Comparison of ENCODE assay signal across 33 cellular contexts in the genomic region with DNA sequence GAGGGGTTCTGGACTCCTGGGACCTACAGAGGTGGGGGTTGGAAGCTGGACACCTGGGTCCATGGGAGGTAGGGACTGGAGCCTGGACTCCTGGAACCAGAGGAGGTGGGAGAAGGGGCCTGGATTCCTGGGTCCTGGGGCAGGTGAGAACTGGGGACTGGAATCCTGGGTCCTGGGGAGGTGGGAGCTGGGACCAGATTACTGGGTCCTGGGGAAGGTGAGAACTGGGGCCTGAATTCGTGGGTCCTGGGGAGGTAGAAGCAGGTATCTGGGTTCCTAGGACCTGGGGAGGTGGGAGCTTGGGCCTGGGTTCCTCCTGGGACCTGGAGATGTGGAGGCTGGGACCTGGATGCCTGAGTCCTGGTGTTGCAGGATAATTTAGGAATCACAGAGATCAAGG. TPM values are rescaled to one million over a fixed set of nuclear protein-coding genes. Genes with fewer than 3 reads are reported as not detected.
"Had no signal": no experiment of that assay in that cellular context is flagged by ENCODE, and none has a peak within 500 bp of the region (broad histone marks: within the 10 kb centered on the region; RNA-seq: fewer than 3 reads in every experiment).

No MANE protein-coding gene starts in this region.

- H3K4me3 ChIP-seq: hepatocyte, left ventricle myocardium inferior, lung, neural progenitor cell, right atrium auricular region, smooth muscle cell, tibial nerve, vagina had no signal

- H3K36me3 Mint-ChIP-seq: neural progenitor cell had no signal

- H3K9me3 ChIP-seq: neutrophil, right lobe of liver, vagina had no signal

- H3K9ac ChIP-seq: neural progenitor cell, parathyroid adenoma had no signal

- H3K4me2 ChIP-seq: hepatocyte, neural progenitor cell, smooth muscle cell had no signal

- H2AFZ ChIP-seq: hepatocyte, neural progenitor cell, parathyroid adenoma had no signal

- H3K27me3 ChIP-seq: hepatocyte, neutrophil, right atrium auricular region, right lobe of liver, tibial nerve, upper lobe of left lung, vagina had no signal

- H3K4me1 Mint-ChIP-seq: nephron progenitor cell, neural progenitor cell had no signal

- ATAC-seq: naive thymus-derived CD8-positive, alpha-beta T cell had no signal

- H3K27ac Mint-ChIP-seq: neural progenitor cell; stimulated activated naive CD8-positive, alpha-beta T cell treated with anti-CD3 and anti-CD28 coated beads, Interleukin-15, Interleukin-2, amounts not matched to agents 100 ng/mL and 50 ng/mL, for 24 hours had no signal

- H3K4me3 Mint-ChIP-seq: naive thymus-derived CD8-positive, alpha-beta T cell; nephron progenitor cell; neural progenitor cell; stimulated activated naive CD8-positive, alpha-beta T cell treated with anti-CD3 and anti-CD28 coated beads, Interleukin-15, Interleukin-2, amounts not matched to agents 100 ng/mL and 50 ng/mL, for 24 hours had no signal

- H3K79me2 ChIP-seq: hepatocyte, parathyroid adenoma had no signal

- H3K36me3 ChIP-seq: left ventricle myocardium inferior, neural progenitor cell, neutrophil, right atrium auricular region, right lobe of liver, tibial nerve, upper lobe of left lung, vagina had no signal

- H3K4me1 ChIP-seq: left ventricle myocardium inferior, neural progenitor cell, parathyroid adenoma, right atrium auricular region, right lobe of liver, tibial nerve, vagina had no signal

- DNase-seq: islet precursor cell; left ventricle myocardium inferior; mesendoderm; naive thymus-derived CD8-positive, alpha-beta T cell; nephron progenitor cell; occipital lobe; right lobe of liver; stimulated activated CD4-positive, alpha-beta T cell treated with anti-CD3 and anti-CD28 coated beads, Interleukin-1b, Interleukin-23, amount 100 ng/mL, for 48 hours; stimulated activated CD4-positive, alpha-beta T cell treated with anti-CD3 and anti-CD28 coated beads, Interleukin-2, amount 100 ng/mL, for 48 hours; stimulated activated CD4-positive, alpha-beta T cell treated with anti-CD3 and anti-CD28 coated beads, Interleukin-4, amount 100 ng/mL, for 4 hours; stimulated activated CD8-positive, alpha-beta memory T cell treated with anti-CD3 and anti-CD28 coated beads, Interleukin-4, amount 100 ng/mL, for 48 hours; stimulated activated naive CD4-positive, alpha-beta T cell; substantia nigra; upper lobe of left lung had no signal

- H3K27ac ChIP-seq: hepatocyte, left ventricle myocardium inferior, neural progenitor cell, neutrophil, parathyroid adenoma, right atrium auricular region, tibial nerve, vagina had no signal

RNA-seq across cellular contexts. Expression of a gene that starts 0.7 kb away (rescaled TPM):
- total RNA-seq: kidney epithelial cell; left ventricle myocardium inferior; lower leg skin; mucosa of gallbladder; naive thymus-derived CD8-positive, alpha-beta T cell; occipital lobe; osteocyte; renal cortical epithelial cell; right atrium auricular region; skeletal muscle tissue; smooth muscle cell; temporal lobe; urinary bladder; vagina had no signal
- polyA plus RNA-seq: hepatocyte; naive thymus-derived CD8-positive, alpha-beta T cell; smooth muscle cell; urinary bladder had no signal

RNA-seq across cellular contexts. Expression of a gene that starts 16.4 kb away (rescaled TPM):
- total RNA-seq: hepatocyte, osteocyte, pulmonary artery endothelial cell, smooth muscle cell had no signal
- polyA plus RNA-seq: hepatocyte; naive thymus-derived CD8-positive, alpha-beta T cell; smooth muscle cell had no signal

RNA-seq across cellular contexts. Expression of a gene that starts 31.8 kb away (rescaled TPM):
- total RNA-seq: hepatocyte; kidney epithelial cell; naive thymus-derived CD8-positive, alpha-beta T cell; osteocyte; pulmonary artery endothelial cell; renal cortical epithelial cell; smooth muscle cell had no signal
- polyA plus RNA-seq: hepatocyte; naive thymus-derived CD8-positive, alpha-beta T cell; smooth muscle cell had no signal
